ENCODE assay signal across 13 cellular contexts in genomic region chr10:63260860-63261251, GRCh38.
A peak's percentile ranks its signal among the peaks of the same experiment; 100 is the strongest.
DNase-seq lines count a peak whose midpoint lies in the region; ATAC-seq and TF ChIP-seq lines count a peak whose summit lies in the region.
"Had no signal": no experiment of that assay in that cellular context is flagged by ENCODE, and none has a peak within 500 bp of the region (broad histone marks: within the 10 kb centered on the region; RNA-seq: fewer than 3 reads in every experiment).

No MANE protein-coding gene starts in this region.

- H3K27ac ChIP-seq in upper lobe of right lung = peak overlapping the region; percentile 31

- H3K27me3 Mint-ChIP-seq in activated T-cell treated with anti-CD3 and anti-CD28 coated beads, Interleukin-2, amount 50 U/mL, for 72 hours (ENCODE audit: low read depth) = no peaks in the 10 kb centered on the region
- peaks cover 3 to 11% (median 4%) of the 10 kb centered on the region in 3 donors for H3K27me3 Mint-ChIP-seq in immature natural killer cell (ENCODE audit: low read depth in 3 of 3)

- peak overlapping the region; percentile 44 to 62 for H3K4me3 Mint-ChIP-seq in activated T-cell treated with anti-CD3 and anti-CD28 coated beads, Interleukin-2, amount 50 U/mL, for 72 hours
- peak overlapping the region in 1 of 5 donors; percentile 24 for H3K4me3 Mint-ChIP-seq in immature natural killer cell

- no peaks in the 10 kb centered on the region for H3K36me3 ChIP-seq in upper lobe of right lung

- H3K4me1 Mint-ChIP-seq in activated T-cell treated with anti-CD3 and anti-CD28 coated beads, Interleukin-2, amount 50 U/mL, for 72 hours (ENCODE audit: low read depth) = peaks cover 84% of the 10 kb centered on the region
- H3K4me1 Mint-ChIP-seq in immature natural killer cell = peaks cover 60 to 98% of the 10 kb centered on the region in 2 donors

- no peak overlapping the region for H3K27ac Mint-ChIP-seq in activated T-cell treated with anti-CD3 and anti-CD28 coated beads, Interleukin-2, amount 50 U/mL, for 72 hours
- no peak overlapping the region for H3K27ac Mint-ChIP-seq in immature natural killer cell

- DNase-seq in activated T-cell treated with anti-CD3 and anti-CD28 coated beads, Interleukin-2, amount 50 U/mL, for 72 hours = no peak
- DNase-seq in activated T-cell treated with anti-CD3 and anti-CD28 coated beads, Interleukin-2, amount 50 U/mL, for 48 hours = no peak
- peak; percentile 90 for DNase-seq in SKM-1 (lab: John Stamatoyannopoulos, UW; ENCODE audit: unreplicated experiment)
- peak; percentile 52 for DNase-seq in kidney tubule cell (ENCODE audit: low spot score)
- DNase-seq in upper lobe of right lung = no peak
- no peak for DNase-seq in immature natural killer cell
- no peak for DNase-seq in NCI-H1694 treated with DMSO at 0.1 percent for 48 hours (lab: John Stamatoyannopoulos, UW)
- DNase-seq: activated naive CD4-positive, alpha-beta T cell; head of caudate nucleus; midbrain; MM.1S had no signal

- intact Hi-C loops in upper lobe of right lung (cut with DNase I) = no loop called here

- H3K27me3 ChIP-seq in upper lobe of right lung = no peaks in the 10 kb centered on the region

- H3K9me3 ChIP-seq in upper lobe of right lung = no peaks in the 10 kb centered on the region

- H3K9me3 Mint-ChIP-seq in activated T-cell treated with anti-CD3 and anti-CD28 coated beads, Interleukin-2, amount 50 U/mL, for 72 hours = no peaks in the 10 kb centered on the region
- no peaks in the 10 kb centered on the region for H3K9me3 Mint-ChIP-seq in immature natural killer cell

- peaks cover 87% of the 10 kb centered on the region for H3K4me1 ChIP-seq in upper lobe of right lung

- H3K36me3 Mint-ChIP-seq in activated T-cell treated with anti-CD3 and anti-CD28 coated beads, Interleukin-2, amount 50 U/mL, for 72 hours (ENCODE audit: insufficient read depth in 2 of 2) = peaks cover 6 to 15% of the 10 kb centered on the region in 2 donors
- H3K36me3 Mint-ChIP-seq in immature natural killer cell = peaks cover 7 to 14% (median 8%) of the 10 kb centered on the region in 3 donors

- no peak overlapping the region for H3K4me3 ChIP-seq in upper lobe of right lung
- H3K4me3 ChIP-seq: skin epidermis had no signal

- no peak for TF ChIP-seq CTCF in upper lobe of right lung (IDR thresholded peaks at IDR 0.05)

- ATAC-seq in activated T-cell treated with anti-CD3 and anti-CD28 coated beads, Interleukin-2, amount 50 U/mL, for 72 hours (replicated peaks in 1 of 2) = no peak
- ATAC-seq in upper lobe of right lung = peak; percentile 70
- no peak for ATAC-seq in HG03108 (IDR thresholded peaks at IDR 0.05; ENCODE audit: unreplicated experiment)

Comparison
In these comparisons a context has a peak if more than half of its experiments do, and no peak if none do; other contexts are left out.
1. DNase-seq: peak in SKM-1 (single experiment) and kidney tubule cell (single experiment); none in activated T-cell treated with anti-CD3 and anti-CD28 coated beads, Interleukin-2, amount 50 U/mL, for 72 hours (0 of 2), activated T-cell treated with anti-CD3 and anti-CD28 coated beads, Interleukin-2, amount 50 U/mL, for 48 hours (0 of 2), upper lobe of right lung (single experiment), immature natural killer cell (0 of 3) and NCI-H1694 treated with DMSO at 0.1 percent for 48 hours (single experiment).